Comparison of ENCODE assay signal across 12 cellular contexts in the genomic region with DNA sequence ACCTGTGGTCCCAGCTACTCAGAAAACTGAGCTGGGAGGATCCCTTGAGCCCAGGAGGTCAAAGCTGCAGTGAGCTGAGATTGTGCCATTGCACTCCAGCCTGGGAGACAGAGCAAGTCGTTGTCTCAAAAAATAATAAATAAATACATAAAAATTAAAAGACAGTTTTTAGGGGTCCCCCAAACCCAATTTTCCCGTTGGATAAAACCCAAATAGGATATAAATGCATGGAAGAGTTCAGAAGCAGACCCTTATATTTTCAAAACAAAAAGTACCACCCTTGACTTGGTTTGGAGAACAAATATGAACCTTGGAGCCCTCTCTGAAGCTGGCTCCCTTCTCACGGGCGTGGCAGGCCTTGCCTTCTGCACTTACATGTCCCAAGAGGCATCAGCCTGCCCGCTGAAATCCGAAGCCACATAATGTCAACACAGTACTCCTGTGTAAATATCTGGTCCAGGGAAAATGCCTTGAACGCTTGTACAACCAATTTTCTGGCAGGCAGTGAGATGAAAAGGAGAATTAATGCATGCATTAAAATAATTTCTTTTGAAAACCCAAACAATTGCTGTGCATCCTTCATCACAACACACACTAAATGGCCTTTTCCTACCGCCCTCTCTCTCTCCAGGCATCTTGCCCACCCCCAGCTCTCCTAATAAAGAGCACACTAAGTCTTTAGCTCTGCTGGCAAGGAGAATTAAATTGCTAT. TPM values are rescaled to one million over a fixed set of nuclear protein-coding genes. Genes with fewer than 3 reads are reported as not detected.
A peak's percentile ranks its signal among the peaks of the same experiment; 100 is the strongest.
DNase-seq lines count a peak whose midpoint lies in the region; TF ChIP-seq lines count a peak whose summit lies in the region.
"Had no signal": no experiment of that assay in that cellular context is flagged by ENCODE, and none has a peak within 500 bp of the region (broad histone marks: within the 10 kb centered on the region; RNA-seq: fewer than 3 reads in every experiment).

No MANE protein-coding gene starts in this region.

- no peaks in the 10 kb centered on the region for H3K27me3 ChIP-seq in thyroid gland

- DNase-seq in SHP77 (lab: John Stamatoyannopoulos, UW) (peak; percentile 24 to 71), SHP77 treated with DMSO at 0.1 percent for 48 hours (lab: John Stamatoyannopoulos, UW) (no peak), NCI-H510A treated with DMSO at 0.1 percent for 48 hours (lab: John Stamatoyannopoulos, UW) (peak; percentile 71), fibroblast of villous mesenchyme (ENCODE audit: low read depth) (peak; percentile 39), thyroid gland (peak; percentile 58 to 67)
- no peak for DNase-seq in central memory CD4-positive, alpha-beta T cell
- no peak for DNase-seq in activated CD4-positive, alpha-beta T cell treated with anti-CD3 and anti-CD28 coated beads for 4 hours
- no peak for DNase-seq in activated naive CD4-positive, alpha-beta T cell treated with anti-CD3 and anti-CD28 coated beads, Interleukin-2, amount 50 U/mL, for 16 hours
- DNase-seq: activated CD4-positive, CD25-positive, alpha-beta regulatory T cell treated with anti-CD3 and anti-CD28 coated beads, Interleukin-2, amount 50 U/mL, for 72 hours; activated naive CD8-positive, alpha-beta T cell treated with anti-CD3 and anti-CD28 coated beads, Interleukin-2, amount 50 U/mL, for 24 hours; stimulated activated CD4-positive, alpha-beta T cell treated with anti-CD3 and anti-CD28 coated beads, Interleukin-4, amount 100 ng/mL, for 4 hours had no signal

- no peak for TF ChIP-seq POLR2A in thyroid gland (IDR thresholded peaks at IDR 0.05)

- no peaks in the 10 kb centered on the region for H3K9me3 ChIP-seq in thyroid gland
- H3K9me3 ChIP-seq: tibial artery had no signal

- 43 to 45% methylated on average over 8 of the region's 8 CpGs for WGBS in thyroid gland, 2 donors

- H3K27ac ChIP-seq in thyroid gland, result no peak overlapping the region
- H3K27ac ChIP-seq: tibial artery had no signal

- TF ChIP-seq CTCF in fibroblast of villous mesenchyme (IDR thresholded peaks at IDR 0.05; ENCODE audit: insufficient read depth, low read depth, low read length) (no peak), thyroid gland (IDR thresholded peaks at IDR 0.05) (no peak)

- peaks cover 4 to 30% of the 10 kb centered on the region in 2 donors for H3K4me1 ChIP-seq in thyroid gland

- H3K4me3 ChIP-seq in fibroblast of villous mesenchyme (ENCODE audit: low read depth, low read length) (no peak overlapping the region), thyroid gland (replicated peaks in 1 of 3) (no peak overlapping the region)
- H3K4me3 ChIP-seq: tibial artery had no signal

- no peaks in the 10 kb centered on the region for H3K36me3 ChIP-seq in thyroid gland
- H3K36me3 ChIP-seq: tibial artery had no signal

- intact Hi-C loops in thyroid gland (cut with DNase I), result no loop called here

RNA-seq across cellular contexts. Expression of gene PARD3, which starts 46.4 kb away (rescaled TPM):
- 38.7 and 44.0 TPM in 2 replicates for total RNA-seq in fibroblast of villous mesenchyme
- 10 to 100 TPM; 48.6 to 88.4 (median 57.7) TPM for total RNA-seq in thyroid gland

Comparison
In these comparisons a context has a peak if more than half of its experiments do, and no peak if none do; other contexts are left out.
1. DNase-seq: peak in SHP77 (2 of 2), NCI-H510A treated with DMSO at 0.1 percent for 48 hours (single experiment), fibroblast of villous mesenchyme (single experiment) and thyroid gland (2 of 2); none in SHP77 treated with DMSO at 0.1 percent for 48 hours (single experiment), central memory CD4-positive, alpha-beta T cell (single experiment), activated CD4-positive, alpha-beta T cell treated with anti-CD3 and anti-CD28 coated beads for 4 hours (0 of 2) and activated naive CD4-positive, alpha-beta T cell treated with anti-CD3 and anti-CD28 coated beads, Interleukin-2, amount 50 U/mL, for 16 hours (single experiment).